9 cellular contexts compared by ENCODE assay signal in genomic region chr6:151392429-151392828, GRCh38. TPM values are rescaled to one million over a fixed set of nuclear protein-coding genes. Genes with fewer than 3 reads are reported as not detected.
DNase-seq lines count a peak whose midpoint lies in the region; ATAC-seq and TF ChIP-seq lines count a peak whose summit lies in the region.
"Had no signal": no experiment of that assay in that cellular context is flagged by ENCODE, and none has a peak within 500 bp of the region (broad histone marks: within the 10 kb centered on the region; RNA-seq: fewer than 3 reads in every experiment).

No MANE protein-coding gene starts in this region.

- 3 to 4% methylated on average over 2 of the region's 2 CpGs for WGBS in body of pancreas, 2 donors
- WGBS in mesenchymal stem cell = 5% methylated on average over 2 of the region's 2 CpGs

- H3K4ac ChIP-seq in mesenchymal stem cell (ENCODE audit: low read depth in 1 of 2, low read length in 2 of 2) = no peak overlapping the region

- H3K9me3 ChIP-seq in left ventricle myocardium inferior (replicated peaks) (no peaks in the 10 kb centered on the region), body of pancreas (no peaks in the 10 kb centered on the region), mesenchymal stem cell (ENCODE audit: control insufficient read depth, low read length) (no peaks in the 10 kb centered on the region), upper lobe of right lung (no peaks in the 10 kb centered on the region)

- ATAC-seq in left cardiac atrium (no peak), body of pancreas (no peak), upper lobe of right lung (no peak), HG03354 (IDR thresholded peaks at IDR 0.05; ENCODE audit: poor library complexity, severe bottlenecking, unreplicated experiment) (no peak), HG03108 (IDR thresholded peaks at IDR 0.05; ENCODE audit: unreplicated experiment) (no peak)

- H3K4me3 ChIP-seq in left ventricle myocardium inferior = peak overlapping the region; percentile 96
- H3K4me3 ChIP-seq in body of pancreas = no peak overlapping the region
- H3K4me3 ChIP-seq in mesenchymal stem cell (ENCODE audit: insufficient read depth in 1 of 2, low read depth in 1 of 2, low read length in 2 of 2) = peak overlapping the region in 1 of 2 experiments; percentile 86
- H3K4me3 ChIP-seq in upper lobe of right lung = peak overlapping the region; percentile 93

- H4K8ac ChIP-seq in mesenchymal stem cell (ENCODE audit: low read length) = no peak overlapping the region

- H2AK5ac ChIP-seq in mesenchymal stem cell (ENCODE audit: low read length, severe bottlenecking) = no peak overlapping the region

- DNase-seq in left ventricle myocardium inferior (no peak), left cardiac atrium (no peak), body of pancreas (no peak), mesenchymal stem cell (no peak), upper lobe of right lung (no peak), SIG-M5 treated with dmso at 0.1 percent for 504 hours (lab: John Stamatoyannopoulos, UW; ENCODE audit: unreplicated experiment) (no peak)
- DNase-seq: stimulated activated CD4-positive, alpha-beta T cell treated with anti-CD3 and anti-CD28 coated beads, Interleukin-1b, Interleukin-23, amount 100 ng/mL, for 48 hours had no signal

- no peak overlapping the region for H2BK12ac ChIP-seq in mesenchymal stem cell (ENCODE audit: low read length in 2 of 2)

- H3K4me2 ChIP-seq in mesenchymal stem cell (ENCODE audit: low read length, poor library complexity, severe bottlenecking) = peak overlapping the region; percentile 72

- H3K27ac ChIP-seq in left ventricle myocardium inferior (replicated peaks) (peak overlapping the region; percentile 100), body of pancreas (peak overlapping the region; percentile 13 to 99 (median 98)), mesenchymal stem cell (ENCODE audit: low read length, poor library complexity, severe bottlenecking) (peak overlapping the region; percentile 67), upper lobe of right lung (peak overlapping the region; percentile 96)

- no peak overlapping the region for H3K23ac ChIP-seq in mesenchymal stem cell (ENCODE audit: low read length in 2 of 2)

- H3K4me1 ChIP-seq in left ventricle myocardium inferior (peaks cover 85% of the 10 kb centered on the region), body of pancreas (peaks cover 47% of the 10 kb centered on the region), mesenchymal stem cell (ENCODE audit: control insufficient read depth, insufficient read depth, low read depth, low read length) (peaks cover 8% of the 10 kb centered on the region), upper lobe of right lung (peaks cover 64% of the 10 kb centered on the region)

- H3K36me3 ChIP-seq in left ventricle myocardium inferior (no peaks in the 10 kb centered on the region), body of pancreas (replicated peaks in 1 of 2; ENCODE audit: insufficient read depth in 1 of 2, low read depth in 2 of 2) (no peaks in the 10 kb centered on the region), mesenchymal stem cell (ENCODE audit: control insufficient read depth in 1 of 2, insufficient read depth in 2 of 2, low read depth in 1 of 2, low read length in 2 of 2) (peaks cover 2 to 6% of the 10 kb centered on the region in 2 experiments), upper lobe of right lung (peaks cover 3% of the 10 kb centered on the region)

- H3K9ac ChIP-seq in mesenchymal stem cell (ENCODE audit: low read length) = peak overlapping the region; percentile 88

- no peak for TF ChIP-seq CTCF in left ventricle myocardium inferior (IDR thresholded peaks at IDR 0.05; ENCODE audit: borderline replicate concordance)
- no peak for TF ChIP-seq CTCF in body of pancreas (IDR thresholded peaks at IDR 0.05)
- no peak for TF ChIP-seq CTCF in upper lobe of right lung (IDR thresholded peaks at IDR 0.05)

- H3K14ac ChIP-seq in mesenchymal stem cell (ENCODE audit: low read length in 2 of 2) = no peak overlapping the region

- H3K18ac ChIP-seq in mesenchymal stem cell (ENCODE audit: low read depth in 1 of 2, low read length in 2 of 2) = no peak overlapping the region

- H4K91ac ChIP-seq in mesenchymal stem cell (ENCODE audit: low read length) = no peak overlapping the region

- peaks cover 4% of the 10 kb centered on the region for H3K79me1 ChIP-seq in mesenchymal stem cell (replicated peaks; ENCODE audit: low read length, poor library complexity, severe bottlenecking)

- H2BK120ac ChIP-seq in mesenchymal stem cell (ENCODE audit: low read depth, low read length) = no peak overlapping the region

- H2AFZ ChIP-seq in mesenchymal stem cell (ENCODE audit: low read depth, low read length) = no peak overlapping the region

- TF ChIP-seq POLR2A in body of pancreas (IDR thresholded peaks at IDR 0.05) = no peak

- intact Hi-C loops in left ventricle myocardium inferior (cut with micrococcal nuclease) (no loop called here), left cardiac atrium (cut with DNase I) (loop anchor here in 1 of 2 donors (5.0 kb wide), 1 partner anchor 55 kb away; no protein-coding TSS in a partner anchor), body of pancreas (cut with DNase I) (no loop called here), upper lobe of right lung (cut with DNase I) (no loop called here)

- H3K27me3 ChIP-seq in left ventricle myocardium inferior (ENCODE audit: low read depth) (no peaks in the 10 kb centered on the region), body of pancreas (no peaks in the 10 kb centered on the region), mesenchymal stem cell (ENCODE audit: control insufficient read depth in 1 of 2, insufficient read depth in 1 of 2, low read length in 2 of 2) (no peaks in the 10 kb centered on the region), upper lobe of right lung (no peaks in the 10 kb centered on the region)

- H2BK5ac ChIP-seq in mesenchymal stem cell (ENCODE audit: low read depth, low read length, poor library complexity, severe bottlenecking) = no peak overlapping the region

- H2BK15ac ChIP-seq in mesenchymal stem cell (ENCODE audit: low read depth, poor library complexity, severe bottlenecking) = no peak overlapping the region

RNA-seq across cellular contexts. Expression of gene ZBTB2, which starts 1.1 kb away (rescaled TPM):
- total RNA-seq in left ventricle myocardium inferior (4.6 TPM), left cardiac atrium (1 to 10 TPM; 4.2 to 6.6 TPM), body of pancreas (1 to 10 TPM; 5.6 to 6.0 TPM), upper lobe of right lung (13.0 TPM)
- polyA plus RNA-seq in mesenchymal stem cell (2013, experiment 1 of 2) = 18.4 TPM
- polyA plus RNA-seq in mesenchymal stem cell (2013, experiment 2 of 2) = 18.0 TPM

RNA-seq across cellular contexts. Expression of gene RMND1, which starts 59.5 kb away (rescaled TPM):
- total RNA-seq in left ventricle myocardium inferior (17.3 TPM), left cardiac atrium (10 to 100 TPM in 1 of 2 donors, 1 to 10 TPM in 1; 9.5 to 13.0 TPM), body of pancreas (10 to 100 TPM in 1 of 2 donors, 1 to 10 TPM in 1; 6.6 to 10.9 TPM), upper lobe of right lung (19.5 TPM)
- polyA plus RNA-seq in mesenchymal stem cell (2013, experiment 1 of 2) = 12.9 TPM
- 12.5 TPM for polyA plus RNA-seq in mesenchymal stem cell (2013, experiment 2 of 2)

Comparison
In these comparisons a context has a peak if more than half of its experiments do, and no peak if none do; other contexts are left out.
1. H3K4me3 ChIP-seq: peak in left ventricle myocardium inferior (single experiment) and upper lobe of right lung (single experiment); none in body of pancreas (0 of 2).
2. Peak in every context shown above with its lines, with median percentiles within 50 percentile points of each other: H3K27ac ChIP-seq.